ENCODE assay signal across 8 cellular contexts in the genomic region with DNA sequence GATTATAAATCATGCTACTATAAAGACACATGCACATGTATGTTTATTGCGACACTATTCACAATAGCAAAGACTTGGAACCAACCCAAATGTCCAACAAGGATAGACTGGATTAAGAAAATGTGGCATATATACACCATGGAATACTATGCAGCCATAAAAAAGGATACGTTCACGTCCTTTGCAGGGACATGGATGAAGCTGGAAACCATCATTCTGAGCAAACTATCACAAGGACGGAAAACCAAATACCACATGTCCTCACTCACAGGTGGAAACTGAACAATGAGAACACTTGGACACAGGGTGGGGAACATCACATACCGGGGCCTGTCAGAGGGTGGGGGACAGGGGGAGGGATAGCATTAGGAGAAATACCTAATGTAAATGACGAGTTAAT. TPM values are rescaled to one million over a fixed set of nuclear protein-coding genes. Genes with fewer than 3 reads are reported as not detected.
"Had no signal": no experiment of that assay in that cellular context is flagged by ENCODE, and none has a peak within 500 bp of the region (broad histone marks: within the 10 kb centered on the region; RNA-seq: fewer than 3 reads in every experiment).

No MANE protein-coding gene starts in this region.

RNA-seq across cellular contexts. Expression of gene SOWAHA, which starts 7.2 kb away (rescaled TPM):
- total RNA-seq: LHCN-M2, MCF 10A, NCI-H460, OCI-LY7, PC-9, RPMI7951, SK-MEL-5 had no signal

RNA-seq across cellular contexts. Expression of gene CCNI2, which starts 58.6 kb away (rescaled TPM):
- total RNA-seq: LHCN-M2, NCI-H460, OCI-LY7, RPMI7951, SJCRH30, SK-MEL-5 had no signal
